In genomic region chr3:53803124-53803815, GRCh38 we compare ENCODE assay signal across 2 cellular contexts.
TF ChIP-seq lines count a peak whose summit lies in the region.

No MANE protein-coding gene starts in this region.

TF ChIP-seq in GM23338, 12 proteins besides CTCF, POLR2A, EP300 and RAD21:
- TF ChIP-seq, protein P1, sequence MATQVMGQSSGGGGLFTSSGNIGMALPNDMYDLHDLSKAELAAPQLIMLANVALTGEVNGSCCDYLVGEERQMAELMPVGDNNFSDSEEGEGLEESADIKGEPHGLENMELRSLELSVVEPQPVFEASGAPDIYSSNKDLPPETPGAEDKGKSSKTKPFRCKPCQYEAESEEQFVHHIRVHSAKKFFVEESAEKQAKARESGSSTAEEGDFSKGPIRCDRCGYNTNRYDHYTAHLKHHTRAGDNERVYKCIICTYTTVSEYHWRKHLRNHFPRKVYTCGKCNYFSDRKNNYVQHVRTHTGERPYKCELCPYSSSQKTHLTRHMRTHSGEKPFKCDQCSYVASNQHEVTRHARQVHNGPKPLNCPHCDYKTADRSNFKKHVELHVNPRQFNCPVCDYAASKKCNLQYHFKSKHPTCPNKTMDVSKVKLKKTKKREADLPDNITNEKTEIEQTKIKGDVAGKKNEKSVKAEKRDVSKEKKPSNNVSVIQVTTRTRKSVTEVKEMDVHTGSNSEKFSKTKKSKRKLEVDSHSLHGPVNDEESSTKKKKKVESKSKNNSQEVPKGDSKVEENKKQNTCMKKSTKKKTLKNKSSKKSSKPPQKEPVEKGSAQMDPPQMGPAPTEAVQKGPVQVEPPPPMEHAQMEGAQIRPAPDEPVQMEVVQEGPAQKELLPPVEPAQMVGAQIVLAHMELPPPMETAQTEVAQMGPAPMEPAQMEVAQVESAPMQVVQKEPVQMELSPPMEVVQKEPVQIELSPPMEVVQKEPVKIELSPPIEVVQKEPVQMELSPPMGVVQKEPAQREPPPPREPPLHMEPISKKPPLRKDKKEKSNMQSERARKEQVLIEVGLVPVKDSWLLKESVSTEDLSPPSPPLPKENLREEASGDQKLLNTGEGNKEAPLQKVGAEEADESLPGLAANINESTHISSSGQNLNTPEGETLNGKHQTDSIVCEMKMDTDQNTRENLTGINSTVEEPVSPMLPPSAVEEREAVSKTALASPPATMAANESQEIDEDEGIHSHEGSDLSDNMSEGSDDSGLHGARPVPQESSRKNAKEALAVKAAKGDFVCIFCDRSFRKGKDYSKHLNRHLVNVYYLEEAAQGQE (IDR thresholded peaks at IDR 0.05; ENCODE audit: unreplicated experiment), result no peak
- TF ChIP-seq EZH2phosphoT487 (IDR thresholded peaks at IDR 0.05; ENCODE audit: unreplicated experiment) (no peak), EZH2 (IDR thresholded peaks at IDR 0.05; ENCODE audit: low read depth, unreplicated experiment) (no peak), POLR2AphosphoS5 (IDR thresholded peaks at IDR 0.05; ENCODE audit: low read depth) (no peak), ZNF331 (CRISPR knock-in tag; IDR thresholded peaks at IDR 0.05; ENCODE audit: low read depth) (no peak), CREB1 (CRISPR knock-in tag; IDR thresholded peaks at IDR 0.05; ENCODE audit: low read depth) (no peak), STAT1 (IDR thresholded peaks at IDR 0.05; ENCODE audit: unreplicated experiment) (no peak), ZNF114 (CRISPR knock-in tag; IDR thresholded peaks at IDR 0.05) (no peak), JUNB (IDR thresholded peaks at IDR 0.05; ENCODE audit: unreplicated experiment) (no peak), NANOG (IDR thresholded peaks at IDR 0.05; ENCODE audit: borderline replicate concordance) (no peak)
- TF ChIP-seq, protein P2, sequence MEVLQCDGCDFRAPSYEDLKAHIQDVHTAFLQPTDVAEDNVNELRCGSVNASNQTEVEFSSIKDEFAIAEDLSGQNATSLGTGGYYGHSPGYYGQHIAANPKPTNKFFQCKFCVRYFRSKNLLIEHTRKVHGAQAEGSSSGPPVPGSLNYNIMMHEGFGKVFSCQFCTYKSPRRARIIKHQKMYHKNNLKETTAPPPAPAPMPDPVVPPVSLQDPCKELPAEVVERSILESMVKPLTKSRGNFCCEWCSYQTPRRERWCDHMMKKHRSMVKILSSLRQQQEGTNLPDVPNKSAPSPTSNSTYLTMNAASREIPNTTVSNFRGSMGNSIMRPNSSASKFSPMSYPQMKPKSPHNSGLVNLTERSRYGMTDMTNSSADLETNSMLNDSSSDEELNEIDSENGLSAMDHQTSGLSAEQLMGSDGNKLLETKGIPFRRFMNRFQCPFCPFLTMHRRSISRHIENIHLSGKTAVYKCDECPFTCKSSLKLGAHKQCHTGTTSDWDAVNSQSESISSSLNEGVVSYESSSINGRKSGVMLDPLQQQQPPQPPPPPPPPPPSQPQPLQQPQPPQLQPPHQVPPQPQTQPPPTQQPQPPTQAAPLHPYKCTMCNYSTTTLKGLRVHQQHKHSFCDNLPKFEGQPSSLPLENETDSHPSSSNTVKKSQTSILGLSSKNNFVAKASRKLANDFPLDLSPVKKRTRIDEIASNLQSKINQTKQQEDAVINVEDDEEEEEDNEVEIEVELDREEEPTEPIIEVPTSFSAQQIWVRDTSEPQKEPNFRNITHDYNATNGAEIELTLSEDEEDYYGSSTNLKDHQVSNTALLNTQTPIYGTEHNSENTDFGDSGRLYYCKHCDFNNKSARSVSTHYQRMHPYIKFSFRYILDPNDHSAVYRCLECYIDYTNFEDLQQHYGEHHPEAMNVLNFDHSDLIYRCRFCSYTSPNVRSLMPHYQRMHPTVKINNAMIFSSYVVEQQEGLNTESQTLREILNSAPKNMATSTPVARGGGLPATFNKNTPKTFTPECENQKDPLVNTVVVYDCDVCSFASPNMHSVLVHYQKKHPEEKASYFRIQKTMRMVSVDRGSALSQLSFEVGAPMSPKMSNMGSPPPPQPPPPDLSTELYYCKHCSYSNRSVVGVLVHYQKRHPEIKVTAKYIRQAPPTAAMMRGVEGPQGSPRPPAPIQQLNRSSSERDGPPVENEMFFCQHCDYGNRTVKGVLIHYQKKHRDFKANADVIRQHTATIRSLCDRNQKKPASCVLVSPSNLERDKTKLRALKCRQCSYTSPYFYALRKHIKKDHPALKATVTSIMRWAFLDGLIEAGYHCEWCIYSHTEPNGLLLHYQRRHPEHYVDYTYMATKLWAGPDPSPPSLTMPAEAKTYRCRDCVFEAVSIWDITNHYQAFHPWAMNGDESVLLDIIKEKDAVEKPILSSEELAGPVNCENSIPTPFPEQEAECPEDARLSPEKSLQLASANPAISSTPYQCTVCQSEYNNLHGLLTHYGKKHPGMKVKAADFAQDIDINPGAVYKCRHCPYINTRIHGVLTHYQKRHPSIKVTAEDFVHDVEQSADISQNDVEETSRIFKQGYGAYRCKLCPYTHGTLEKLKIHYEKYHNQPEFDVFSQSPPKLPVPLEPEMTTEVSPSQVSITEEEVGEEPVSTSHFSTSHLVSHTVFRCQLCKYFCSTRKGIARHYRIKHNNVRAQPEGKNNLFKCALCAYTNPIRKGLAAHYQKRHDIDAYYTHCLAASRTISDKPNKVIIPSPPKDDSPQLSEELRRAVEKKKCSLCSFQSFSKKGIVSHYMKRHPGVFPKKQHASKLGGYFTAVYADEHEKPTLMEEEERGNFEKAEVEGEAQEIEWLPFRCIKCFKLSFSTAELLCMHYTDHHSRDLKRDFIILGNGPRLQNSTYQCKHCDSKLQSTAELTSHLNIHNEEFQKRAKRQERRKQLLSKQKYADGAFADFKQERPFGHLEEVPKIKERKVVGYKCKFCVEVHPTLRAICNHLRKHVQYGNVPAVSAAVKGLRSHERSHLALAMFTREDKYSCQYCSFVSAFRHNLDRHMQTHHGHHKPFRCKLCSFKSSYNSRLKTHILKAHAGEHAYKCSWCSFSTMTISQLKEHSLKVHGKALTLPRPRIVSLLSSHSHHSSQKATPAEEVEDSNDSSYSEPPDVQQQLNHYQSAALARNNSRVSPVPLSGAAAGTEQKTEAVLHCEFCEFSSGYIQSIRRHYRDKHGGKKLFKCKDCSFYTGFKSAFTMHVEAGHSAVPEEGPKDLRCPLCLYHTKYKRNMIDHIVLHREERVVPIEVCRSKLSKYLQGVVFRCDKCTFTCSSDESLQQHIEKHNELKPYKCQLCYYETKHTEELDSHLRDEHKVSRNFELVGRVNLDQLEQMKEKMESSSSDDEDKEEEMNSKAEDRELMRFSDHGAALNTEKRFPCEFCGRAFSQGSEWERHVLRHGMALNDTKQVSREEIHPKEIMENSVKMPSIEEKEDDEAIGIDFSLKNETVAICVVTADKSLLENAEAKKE (CRISPR knock-in tag; IDR thresholded peaks at IDR 0.05), result no peak
- TF ChIP-seq, protein P3, sequence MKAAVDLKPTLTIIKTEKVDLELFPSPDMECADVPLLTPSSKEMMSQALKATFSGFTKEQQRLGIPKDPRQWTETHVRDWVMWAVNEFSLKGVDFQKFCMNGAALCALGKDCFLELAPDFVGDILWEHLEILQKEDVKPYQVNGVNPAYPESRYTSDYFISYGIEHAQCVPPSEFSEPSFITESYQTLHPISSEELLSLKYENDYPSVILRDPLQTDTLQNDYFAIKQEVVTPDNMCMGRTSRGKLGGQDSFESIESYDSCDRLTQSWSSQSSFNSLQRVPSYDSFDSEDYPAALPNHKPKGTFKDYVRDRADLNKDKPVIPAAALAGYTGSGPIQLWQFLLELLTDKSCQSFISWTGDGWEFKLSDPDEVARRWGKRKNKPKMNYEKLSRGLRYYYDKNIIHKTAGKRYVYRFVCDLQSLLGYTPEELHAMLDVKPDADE (IDR thresholded peaks at IDR 0.05), result no peak
TF ChIP-seq in GM23338: peak in this region for 0.

TF ChIP-seq in K562, 482 proteins besides CTCF, POLR2A, EP300 and RAD21:
- TF ChIP-seq ZNF24 (IDR thresholded peaks at IDR 0.05) (no peak), E2F6 (IDR thresholded peaks at IDR 0.05; ENCODE audit: borderline replicate concordance in 1 of 2, extremely low read depth in 1 of 2, insufficient read depth in 1 of 2, insufficient read length in 1 of 2, low read depth in 1 of 2, low read length in 1 of 2, poor library complexity in 1 of 2, severe bottlenecking in 1 of 2) (no peak), PRMT5 (CRISPR knock-in tag; IDR thresholded peaks at IDR 0.05) (no peak), KLF10 (CRISPR knock-in tag; IDR thresholded peaks at IDR 0.05) (no peak), CHAMP1 (IDR thresholded peaks at IDR 0.05) (no peak), ZNF584 (CRISPR knock-in tag; IDR thresholded peaks at IDR 0.05; ENCODE audit: low read depth) (no peak), ZNF780A (CRISPR knock-in tag; IDR thresholded peaks at IDR 0.05) (no peak), BMI1 (IDR thresholded peaks at IDR 0.05; ENCODE audit: low read length) (no peak), TBL1XR1 (IDR thresholded peaks at IDR 0.05; ENCODE audit: low read length in 2 of 2) (no peak), ZNF79 (CRISPR knock-in tag; IDR thresholded peaks at IDR 0.05; ENCODE audit: low read depth) (no peak), SMARCA4 (IDR thresholded peaks at IDR 0.05) (no peak), ZNF436 (CRISPR knock-in tag; IDR thresholded peaks at IDR 0.05) (no peak), ELK3 (CRISPR knock-in tag; IDR thresholded peaks at IDR 0.05) (no peak), SNAPC5 (CRISPR knock-in tag; IDR thresholded peaks at IDR 0.05) (no peak), ZNF655 (CRISPR knock-in tag; IDR thresholded peaks at IDR 0.05) (no peak)
- TF ChIP-seq, protein P4, sequence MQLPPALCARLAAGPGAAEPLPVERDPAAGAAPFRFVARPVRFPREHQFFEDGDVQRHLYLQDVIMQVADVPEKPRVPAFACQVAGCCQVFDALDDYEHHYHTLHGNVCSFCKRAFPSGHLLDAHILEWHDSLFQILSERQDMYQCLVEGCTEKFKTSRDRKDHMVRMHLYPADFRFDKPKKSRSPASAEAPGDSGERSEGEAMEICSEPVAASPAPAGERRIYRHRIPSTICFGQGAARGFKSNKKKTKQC (CRISPR knock-in tag; IDR thresholded peaks at IDR 0.05), result no peak
